ENCODE assay signal across 8 cellular contexts in the genomic region with DNA sequence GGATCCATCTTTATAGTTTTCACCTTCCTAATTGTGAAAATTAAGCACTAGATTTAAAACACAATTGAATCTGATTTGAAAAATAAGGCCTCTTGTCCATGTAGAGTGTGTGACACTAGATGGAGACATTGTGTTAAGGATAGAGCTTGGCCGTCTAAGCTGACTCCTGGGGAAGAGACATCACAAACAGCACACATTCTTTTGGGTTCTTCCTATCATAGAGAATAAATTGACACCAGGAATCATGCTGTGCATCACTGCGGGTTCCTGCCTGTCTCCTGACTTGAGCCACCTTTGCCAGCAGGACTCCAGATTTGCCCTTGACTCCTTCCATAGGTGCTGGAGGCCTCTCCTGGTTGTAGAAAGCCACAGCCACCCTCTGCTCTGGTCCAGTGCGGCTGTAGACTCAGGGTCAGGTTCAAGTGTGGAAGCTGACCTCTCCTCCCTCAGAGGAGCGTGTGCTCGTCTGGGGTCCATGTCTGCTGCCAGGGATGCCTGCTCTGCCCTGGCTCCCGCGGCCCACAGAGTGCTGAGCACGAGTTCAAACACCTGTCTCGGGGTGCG. TPM values are rescaled to one million over a fixed set of nuclear protein-coding genes. Genes with fewer than 3 reads are reported as not detected.
A peak's percentile ranks its signal among the peaks of the same experiment; 100 is the strongest.
DNase-seq lines count a peak whose midpoint lies in the region; ATAC-seq and TF ChIP-seq lines count a peak whose summit lies in the region.

No MANE protein-coding gene starts in this region.

- no peaks in the 10 kb centered on the region for H3K36me3 Mint-ChIP-seq in naive thymus-derived CD8-positive, alpha-beta T cell
- no peaks in the 10 kb centered on the region for H3K36me3 Mint-ChIP-seq in activated T-helper 2 cell treated with anti-CD3 and anti-CD28 coated beads, Interferon-gamma antibody, Interleukin-2, Interleukin-4, amounts not matched to agents 10 μg/mL and 5 μg/mL and 100 μg/mL, durations not matched to agents 14 hours and 24 hours and 36 hours (ENCODE audit: low read depth)

- peaks cover 4 to 17% (median 12%) of the 10 kb centered on the region in 4 donors for H3K4me1 Mint-ChIP-seq in naive thymus-derived CD8-positive, alpha-beta T cell
- H3K4me1 Mint-ChIP-seq in activated T-helper 2 cell treated with anti-CD3 and anti-CD28 coated beads, Interferon-gamma antibody, Interleukin-2, Interleukin-4, amounts not matched to agents 10 μg/mL and 5 μg/mL and 100 μg/mL, durations not matched to agents 14 hours and 24 hours and 36 hours (ENCODE audit: low read depth) = peaks cover 8% of the 10 kb centered on the region

- in situ Hi-C loops in GM13977 (cut with MboI; ENCODE audit: low pct_unique_long_range_greater_than_20kb, low sequenced_read_pairs, unreplicated experiment) = loop anchor here (5.0 kb wide), 1 partner anchor 174 kb away; no protein-coding TSS in a partner anchor

- H3K4me3 Mint-ChIP-seq in naive thymus-derived CD8-positive, alpha-beta T cell = no peak overlapping the region
- H3K4me3 Mint-ChIP-seq in activated T-helper 2 cell treated with anti-CD3 and anti-CD28 coated beads, Interferon-gamma antibody, Interleukin-2, Interleukin-4, amounts not matched to agents 10 μg/mL and 5 μg/mL and 100 μg/mL, durations not matched to agents 14 hours and 24 hours and 36 hours (ENCODE audit: low read depth) = no peak overlapping the region

- H3K27ac Mint-ChIP-seq in naive thymus-derived CD8-positive, alpha-beta T cell = peak overlapping the region in 1 of 10 donors; percentile 69
- no peak overlapping the region for H3K27ac Mint-ChIP-seq in activated T-helper 2 cell treated with anti-CD3 and anti-CD28 coated beads, Interferon-gamma antibody, Interleukin-2, Interleukin-4, amounts not matched to agents 10 μg/mL and 5 μg/mL and 100 μg/mL, durations not matched to agents 14 hours and 24 hours and 36 hours

- intact Hi-C loops in activated T-helper 2 cell treated with anti-CD3 and anti-CD28 coated beads, Interferon-gamma antibody, Interleukin-2, Interleukin-4, amounts not matched to agents 10 μg/mL and 5 μg/mL and 100 μg/mL, durations not matched to agents 14 hours and 24 hours and 36 hours (cut with micrococcal nuclease) = loop anchor here (1.0 kb wide), 2 partner anchors 174 to 235 kb away; no protein-coding TSS in a partner anchor

- H3K9me3 Mint-ChIP-seq in naive thymus-derived CD8-positive, alpha-beta T cell = no peaks in the 10 kb centered on the region
- no peaks in the 10 kb centered on the region for H3K9me3 Mint-ChIP-seq in activated T-helper 2 cell treated with anti-CD3 and anti-CD28 coated beads, Interferon-gamma antibody, Interleukin-2, Interleukin-4, amounts not matched to agents 10 μg/mL and 5 μg/mL and 100 μg/mL, durations not matched to agents 14 hours and 24 hours and 36 hours

- POLR2A ChIA-PET in naive thymus-derived CD8-positive, alpha-beta T cell (lab: Charles Lee) = no interaction called here

- DNase-seq in AML-193 (lab: John Stamatoyannopoulos, UW) = peak; percentile 63 to 85
- DNase-seq in GM13977 (ENCODE audit: low spot score) = peak; percentile 83
- peak; percentile 24 for DNase-seq in NCI-H2029 treated with DMSO at 0.1 percent for 48 hours (lab: John Stamatoyannopoulos, UW)
- peak; percentile 88 for DNase-seq in SW480 (ENCODE audit: low spot score)
- peak in 7 of 10 donors; percentile 9 to 57 (median 32) for DNase-seq in naive thymus-derived CD8-positive, alpha-beta T cell
- DNase-seq in activated T-helper 2 cell treated with anti-CD3 and anti-CD28 coated beads, Interferon-gamma antibody, Interleukin-2, Interleukin-4, amounts not matched to agents 10 μg/mL and 5 μg/mL and 100 μg/mL, durations not matched to agents 14 hours and 24 hours and 36 hours (ENCODE audit: low spot score) = no peak

- TF ChIP-seq CTCF in GM13977 (IDR thresholded peaks at IDR 0.05; ENCODE audit: extremely low read depth, insufficient read depth, missing control alignments) = peak; percentile 85

- ATAC-seq in HG02981 (IDR thresholded peaks at IDR 0.05; ENCODE audit: unreplicated experiment) (peak; percentile 72), esophagus mucosa (peak; percentile 82)
- peak; percentile 58 to 66 for ATAC-seq in naive thymus-derived CD8-positive, alpha-beta T cell

- no peaks in the 10 kb centered on the region for H3K27me3 Mint-ChIP-seq in naive thymus-derived CD8-positive, alpha-beta T cell
- H3K27me3 Mint-ChIP-seq in activated T-helper 2 cell treated with anti-CD3 and anti-CD28 coated beads, Interferon-gamma antibody, Interleukin-2, Interleukin-4, amounts not matched to agents 10 μg/mL and 5 μg/mL and 100 μg/mL, durations not matched to agents 14 hours and 24 hours and 36 hours (ENCODE audit: low read depth) = no peaks in the 10 kb centered on the region

RNA-seq across cellular contexts. Expression of a gene that starts 11.2 kb away (rescaled TPM):
- total RNA-seq in esophagus mucosa = not detected
- total RNA-seq in naive thymus-derived CD8-positive, alpha-beta T cell = under 1 TPM in 1 of 2 experiments, not detected in 1; 0.57 TPM
- 1 to 10 TPM; 1.0 to 1.7 (median 1.6) TPM for polyA plus RNA-seq in naive thymus-derived CD8-positive, alpha-beta T cell
- total RNA-seq in activated T-helper 2 cell treated with anti-CD3 and anti-CD28 coated beads, Interferon-gamma antibody, Interleukin-2, Interleukin-4, amounts not matched to agents 10 μg/mL and 5 μg/mL and 100 μg/mL, durations not matched to agents 14 hours and 24 hours and 36 hours = 0.16 and 0.55 TPM in 2 replicates
